In genomic region chr1:37477946-37478345, GRCh38 we compare ENCODE assay signal across 8 cellular contexts. TPM values are rescaled to one million over a fixed set of nuclear protein-coding genes. Genes with fewer than 3 reads are reported as not detected.
DNase-seq lines count a peak whose midpoint lies in the region; ATAC-seq and TF ChIP-seq lines count a peak whose summit lies in the region.

No MANE protein-coding gene starts in this region.

- peak overlapping the region in 2 of 4 donors; percentile 81 to 93 for H3K4me3 ChIP-seq in tibial nerve

- WGBS in tibial nerve, 2 donors = 96 to 98% methylated on average over 3 to 5 of the region's 5 CpGs

- H3K27ac ChIP-seq in tibial nerve = peak overlapping the region; percentile 69 to 98 (median 97)

- peak overlapping the region; percentile 95 for H3K4me3 Mint-ChIP-seq in activated naive CD4-positive, alpha-beta T cell treated with anti-CD3 and anti-CD28 coated beads, Interleukin-2, amount 50 U/mL, for 24 hours

- no peaks in the 10 kb centered on the region for H3K27me3 ChIP-seq in tibial nerve

- H3K9me3 Mint-ChIP-seq in activated naive CD4-positive, alpha-beta T cell treated with anti-CD3 and anti-CD28 coated beads, Interleukin-2, amount 50 U/mL, for 24 hours = no peaks in the 10 kb centered on the region

- TF ChIP-seq POLR2A in tibial nerve (IDR thresholded peaks at IDR 0.05) = no peak

- intact Hi-C loops in left colon (cut with DNase I, micrococcal nuclease) = loop anchor here in 1 of 2 donors (10.0 kb wide), 1 partner anchor 1083 kb away; the partner anchor contains the start of gene LSM10

- no peaks in the 10 kb centered on the region for H3K27me3 Mint-ChIP-seq in activated naive CD4-positive, alpha-beta T cell treated with anti-CD3 and anti-CD28 coated beads, Interleukin-2, amount 50 U/mL, for 24 hours

- TF ChIP-seq EP300 in tibial nerve (IDR thresholded peaks at IDR 0.05) = no peak

- no peak for ATAC-seq in left colon
- ATAC-seq in HG02642 (IDR thresholded peaks at IDR 0.05; ENCODE audit: poor library complexity, unreplicated experiment) = no peak

- DNase-seq in activated effector memory CD4-positive, alpha-beta T cell treated with anti-CD3 and anti-CD28 coated beads, Interleukin-2, amount 50 U/mL, for 16 hours = peak; percentile 73
- no peak for DNase-seq in activated effector memory CD4-positive, alpha-beta T cell treated with Interleukin-2 at 50 U/mL for 16 hours
- DNase-seq in left colon (peak; percentile 40 to 46), tibial nerve (ENCODE audit: low spot score in 2 of 2) (no peak), midbrain (lab: John Stamatoyannopoulos, UW) (no peak), ureter (ENCODE audit: low spot score) (no peak)

- peaks cover 46% of the 10 kb centered on the region for H3K36me3 Mint-ChIP-seq in activated naive CD4-positive, alpha-beta T cell treated with anti-CD3 and anti-CD28 coated beads, Interleukin-2, amount 50 U/mL, for 24 hours

- H3K9me3 ChIP-seq in tibial nerve = no peaks in the 10 kb centered on the region

- peaks cover 24% of the 10 kb centered on the region for H3K4me1 Mint-ChIP-seq in activated naive CD4-positive, alpha-beta T cell treated with anti-CD3 and anti-CD28 coated beads, Interleukin-2, amount 50 U/mL, for 24 hours

- H3K27ac Mint-ChIP-seq in activated naive CD4-positive, alpha-beta T cell treated with anti-CD3 and anti-CD28 coated beads, Interleukin-2, amount 50 U/mL, for 24 hours = peak overlapping the region; percentile 98

- TF ChIP-seq CTCF in tibial nerve (IDR thresholded peaks at IDR 0.05) = no peak

- peaks cover 3 to 70% (median 67%) of the 10 kb centered on the region in 4 donors for H3K4me1 ChIP-seq in tibial nerve

- H3K36me3 ChIP-seq in tibial nerve = peaks cover 0 to 41% (median 7%) of the 10 kb centered on the region in 3 donors

RNA-seq across cellular contexts. Expression of gene ZC3H12A, which starts 3.6 kb away (rescaled TPM):
- 10 to 100 TPM; 24.0 to 61.6 TPM for total RNA-seq in left colon
- 10 to 100 TPM in 3 of 4 donors, 1 to 10 TPM in 1; 7.9 to 15.7 (median 10.9) TPM for total RNA-seq in tibial nerve
- total RNA-seq in ureter = 56.6 TPM

RNA-seq across cellular contexts. Expression of gene MEAF6, which starts 36.6 kb away (rescaled TPM):
- total RNA-seq in left colon = 10 to 100 TPM; 38.1 to 41.4 TPM
- total RNA-seq in tibial nerve = 10 to 100 TPM; 33.3 to 59.4 (median 40.3) TPM
- 60.7 TPM for total RNA-seq in ureter

Comparison
In these comparisons a context has a peak if more than half of its experiments do, and no peak if none do; other contexts are left out.
1. DNase-seq: peak in activated effector memory CD4-positive, alpha-beta T cell treated with anti-CD3 and anti-CD28 coated beads, Interleukin-2, amount 50 U/mL, for 16 hours (single experiment) and left colon (2 of 2); none in activated effector memory CD4-positive, alpha-beta T cell treated with Interleukin-2 at 50 U/mL for 16 hours (single experiment), tibial nerve (0 of 2), midbrain (single experiment) and ureter (single experiment).